24 cellular contexts compared by ENCODE assay signal in genomic region chr2:16006537-16007166, GRCh38.
DNase-seq lines count a peak whose midpoint lies in the region; ATAC-seq, FAIRE-seq and TF ChIP-seq lines count a peak whose summit lies in the region.
"Had no signal": no experiment of that assay in that cellular context is flagged by ENCODE, and none has a peak within 500 bp of the region (broad histone marks: within the 10 kb centered on the region; RNA-seq: fewer than 3 reads in every experiment).

No MANE protein-coding gene starts in this region.

- FAIRE-seq in kidney (lab: Jason Lieb, UNC) = no peak
- FAIRE-seq: H1 had no signal

- H3K4me1 ChIP-seq in naive thymus-derived CD4-positive, alpha-beta T cell (ENCODE audit: control insufficient read depth in 2 of 2, insufficient read depth in 2 of 2, low read length in 2 of 2) = no peaks in the 10 kb centered on the region
- no peaks in the 10 kb centered on the region for H3K4me1 ChIP-seq in kidney (ENCODE audit: control insufficient read depth in 1 of 2, insufficient read depth in 1 of 2, low read depth in 1 of 2, low read length in 2 of 2)
- H3K4me1 ChIP-seq: testis had no signal

- no peaks in the 10 kb centered on the region for H3K27me3 ChIP-seq in naive thymus-derived CD4-positive, alpha-beta T cell (ENCODE audit: control insufficient read depth in 2 of 2, insufficient read depth in 2 of 2, low read length in 2 of 2)
- H3K27me3 ChIP-seq: brain microvascular endothelial cell, testis had no signal

- H3K4me3 ChIP-seq in naive thymus-derived CD4-positive, alpha-beta T cell (ENCODE audit: low read length) = no peak overlapping the region
- H3K4me3 ChIP-seq in kidney (ENCODE audit: low read length in 2 of 2) = no peak overlapping the region
- H3K4me3 ChIP-seq: PC-9, testis had no signal

- H3K4me1 Mint-ChIP-seq in activated naive CD8-positive, alpha-beta T cell treated with anti-CD3 and anti-CD28 coated beads, Interleukin-2, amount 10 ng/mL, durations not matched to agents 7 days and 5 days = no peaks in the 10 kb centered on the region
- H3K4me1 Mint-ChIP-seq in activated naive CD8-positive, alpha-beta T cell treated with anti-CD3 and anti-CD28 coated beads, Interleukin-2, amount 50 U/mL, for 24 hours = peaks cover 3% of the 10 kb centered on the region
- no peaks in the 10 kb centered on the region for H3K4me1 Mint-ChIP-seq in naive thymus-derived CD4-positive, alpha-beta T cell
- peaks cover 5% of the 10 kb centered on the region for H3K4me1 Mint-ChIP-seq in type B pancreatic cell (ENCODE audit: unreplicated experiment)
- H3K4me1 Mint-ChIP-seq: activated naive CD8-positive, alpha-beta T cell treated with anti-CD3 and anti-CD28 coated beads for 36 hours; stimulated activated naive B cell treated with anti-CD40 and anti-IgM and Interleukin-4, amounts not matched to agents 10 μg/mL and 1 μg/mL and 100 μg/mL, for 72 hours had no signal

- TF ChIP-seq CTCF in kidney (IDR thresholded peaks at IDR 0.05; ENCODE audit: borderline replicate concordance, extremely low read depth, insufficient read depth) (no peak), type B pancreatic cell (conservative IDR thresholded peaks at IDR 0.05) (no peak)

- no peaks in the 10 kb centered on the region for H3K36me3 ChIP-seq in naive thymus-derived CD4-positive, alpha-beta T cell (ENCODE audit: control insufficient read depth in 2 of 3, insufficient read depth in 3 of 3, low read length in 3 of 3)
- H3K36me3 ChIP-seq in kidney (ENCODE audit: control insufficient read depth in 1 of 2, insufficient read depth in 2 of 2, low read length in 2 of 2) = no peaks in the 10 kb centered on the region
- H3K36me3 ChIP-seq: brain microvascular endothelial cell had no signal

- no peaks in the 10 kb centered on the region for H3K9me3 Mint-ChIP-seq in activated naive CD8-positive, alpha-beta T cell treated with anti-CD3 and anti-CD28 coated beads, Interleukin-2, amount 10 ng/mL, durations not matched to agents 7 days and 5 days
- H3K9me3 Mint-ChIP-seq in activated naive CD8-positive, alpha-beta T cell treated with anti-CD3 and anti-CD28 coated beads, Interleukin-2, amount 50 U/mL, for 24 hours = no peaks in the 10 kb centered on the region
- peaks cover 0 to 11% (median 0%) of the 10 kb centered on the region in 11 donors for H3K9me3 Mint-ChIP-seq in naive thymus-derived CD4-positive, alpha-beta T cell
- H3K9me3 Mint-ChIP-seq in type B pancreatic cell = no peaks in the 10 kb centered on the region
- H3K9me3 Mint-ChIP-seq: activated CD8-positive, alpha-beta T cell treated with anti-CD3 and anti-CD28 coated beads for 36 hours; activated naive CD8-positive, alpha-beta T cell treated with anti-CD3 and anti-CD28 coated beads for 36 hours had no signal

- no peak overlapping the region for H3K27ac ChIP-seq in naive thymus-derived CD4-positive, alpha-beta T cell (ENCODE audit: low read depth, low read length)
- H3K27ac ChIP-seq in kidney (ENCODE audit: low read depth in 2 of 2, low read length in 2 of 2) = no peak overlapping the region
- H3K27ac ChIP-seq: 22Rv1, brain microvascular endothelial cell, PC-9, testis had no signal

- POLR2A ChIA-PET in activated naive CD8-positive, alpha-beta T cell treated with anti-CD3 and anti-CD28 coated beads, Interleukin-2, amount 10 ng/mL, durations not matched to agents 7 days and 5 days (lab: Charles Lee) = no interaction called here
- POLR2A ChIA-PET in naive thymus-derived CD4-positive, alpha-beta T cell (lab: Charles Lee) = no interaction called here

- H3K27ac Mint-ChIP-seq in activated naive CD8-positive, alpha-beta T cell treated with anti-CD3 and anti-CD28 coated beads, Interleukin-2, amount 10 ng/mL, durations not matched to agents 7 days and 5 days = peak overlapping the region; percentile 37
- H3K27ac Mint-ChIP-seq in activated naive CD8-positive, alpha-beta T cell treated with anti-CD3 and anti-CD28 coated beads, Interleukin-2, amount 50 U/mL, for 24 hours = no peak overlapping the region
- H3K27ac Mint-ChIP-seq in naive thymus-derived CD4-positive, alpha-beta T cell = no peak overlapping the region
- H3K27ac Mint-ChIP-seq in type B pancreatic cell = no peak overlapping the region
- H3K27ac Mint-ChIP-seq: activated CD8-positive, alpha-beta T cell treated with anti-CD3 and anti-CD28 coated beads for 36 hours; activated naive CD8-positive, alpha-beta T cell treated with anti-CD3 and anti-CD28 coated beads for 36 hours; effector memory CD8-positive, alpha-beta T cell; stimulated activated naive B cell treated with anti-CD40 and anti-IgM and Interleukin-4, amounts not matched to agents 10 μg/mL and 1 μg/mL and 100 μg/mL, for 72 hours had no signal

- H3K9ac ChIP-seq in kidney (ENCODE audit: low read length in 2 of 2) = no peak overlapping the region

- H3K9me3 ChIP-seq in naive thymus-derived CD4-positive, alpha-beta T cell (ENCODE audit: control insufficient read depth in 2 of 3, low read length in 3 of 3) = no peaks in the 10 kb centered on the region
- H3K9me3 ChIP-seq in kidney (ENCODE audit: control insufficient read depth in 1 of 2, low read length in 2 of 2) = peaks cover 0 to 4% of the 10 kb centered on the region in 2 donors
- H3K9me3 ChIP-seq: testis had no signal

- no peak for DNase-seq in activated naive CD8-positive, alpha-beta T cell treated with anti-CD3 and anti-CD28 coated beads, Interleukin-2, amount 10 ng/mL, durations not matched to agents 7 days and 5 days
- DNase-seq in activated naive CD8-positive, alpha-beta T cell treated with anti-CD3 and anti-CD28 coated beads, Interleukin-2, amount 50 U/mL, for 24 hours = no peak
- DNase-seq in naive thymus-derived CD4-positive, alpha-beta T cell = no peak
- DNase-seq in kidney = no peak
- no peak for DNase-seq in type B pancreatic cell (ENCODE audit: extremely low spot score, unreplicated experiment)
- DNase-seq: activated CD4-positive, alpha-beta T cell treated with anti-CD3 and anti-CD28 coated beads for 1 hour; activated CD8-positive, alpha-beta T cell treated with anti-CD3 and anti-CD28 coated beads for 36 hours; activated naive CD8-positive, alpha-beta T cell treated with anti-CD3 and anti-CD28 coated beads for 36 hours; brain microvascular endothelial cell; DND-41; effector memory CD8-positive, alpha-beta T cell; KG1; NCI-H1436 treated with DMSO at 0.1 percent for 48 hours; NCI-H510A; SHP77 treated with DMSO at 0.1 percent for 48 hours; stimulated activated CD4-positive, alpha-beta T cell treated with anti-CD3 and anti-CD28 coated beads, Interleukin-2, amount 100 ng/mL, for 24 hours; stimulated activated naive B cell treated with anti-CD40 and anti-IgM and Interleukin-4, amounts not matched to agents 10 μg/mL and 1 μg/mL and 100 μg/mL, for 72 hours; testis had no signal

- no peak for ATAC-seq in activated naive CD8-positive, alpha-beta T cell treated with anti-CD3 and anti-CD28 coated beads, Interleukin-2, amount 10 ng/mL, durations not matched to agents 7 days and 5 days (ENCODE audit: low read depth)
- no peak for ATAC-seq in activated naive CD8-positive, alpha-beta T cell treated with anti-CD3 and anti-CD28 coated beads, Interleukin-2, amount 50 U/mL, for 24 hours
- ATAC-seq in esophagus mucosa = peak; percentile 32
- ATAC-seq in naive thymus-derived CD4-positive, alpha-beta T cell = peak; percentile 1
- ATAC-seq in HG03135 (IDR thresholded peaks at IDR 0.05; ENCODE audit: unreplicated experiment) = no peak
- no peak for ATAC-seq in HG02588 (IDR thresholded peaks at IDR 0.05; ENCODE audit: unreplicated experiment)
- ATAC-seq: activated CD8-positive, alpha-beta T cell treated with anti-CD3 and anti-CD28 coated beads for 36 hours; effector memory CD8-positive, alpha-beta T cell; stimulated activated naive B cell treated with anti-CD40 and anti-IgM and Interleukin-4, amounts not matched to agents 10 μg/mL and 1 μg/mL and 100 μg/mL, for 72 hours had no signal

- CTCF ChIA-PET in naive thymus-derived CD4-positive, alpha-beta T cell (lab: Charles Lee) = interaction anchor here (0.6 kb wide), 1 partner anchor 25 kb away, joined by 3 read pairs; no protein-coding TSS in a partner anchor

- no peak overlapping the region for H3K4me3 Mint-ChIP-seq in activated naive CD8-positive, alpha-beta T cell treated with anti-CD3 and anti-CD28 coated beads, Interleukin-2, amount 10 ng/mL, durations not matched to agents 7 days and 5 days
- H3K4me3 Mint-ChIP-seq in activated naive CD8-positive, alpha-beta T cell treated with anti-CD3 and anti-CD28 coated beads, Interleukin-2, amount 50 U/mL, for 24 hours = no peak overlapping the region
- no peak overlapping the region for H3K4me3 Mint-ChIP-seq in naive thymus-derived CD4-positive, alpha-beta T cell
- H3K4me3 Mint-ChIP-seq in type B pancreatic cell = no peak overlapping the region
- H3K4me3 Mint-ChIP-seq: activated CD8-positive, alpha-beta T cell treated with anti-CD3 and anti-CD28 coated beads for 36 hours; activated naive CD8-positive, alpha-beta T cell treated with anti-CD3 and anti-CD28 coated beads for 36 hours; effector memory CD8-positive, alpha-beta T cell; stimulated activated naive B cell treated with anti-CD40 and anti-IgM and Interleukin-4, amounts not matched to agents 10 μg/mL and 1 μg/mL and 100 μg/mL, for 72 hours had no signal

- intact Hi-C loops in naive thymus-derived CD4-positive, alpha-beta T cell (cut with micrococcal nuclease) = no loop called here
- intact Hi-C loops in kidney (cut with DNase I) = no loop called here

- H3K27me3 Mint-ChIP-seq in activated naive CD8-positive, alpha-beta T cell treated with anti-CD3 and anti-CD28 coated beads, Interleukin-2, amount 10 ng/mL, durations not matched to agents 7 days and 5 days = peaks cover 2% of the 10 kb centered on the region
- peaks cover 8% of the 10 kb centered on the region for H3K27me3 Mint-ChIP-seq in activated naive CD8-positive, alpha-beta T cell treated with anti-CD3 and anti-CD28 coated beads, Interleukin-2, amount 50 U/mL, for 24 hours
- peaks cover 0 to 22% (median 6%) of the 10 kb centered on the region in 5 donors for H3K27me3 Mint-ChIP-seq in naive thymus-derived CD4-positive, alpha-beta T cell
- H3K27me3 Mint-ChIP-seq in type B pancreatic cell = no peaks in the 10 kb centered on the region
- H3K27me3 Mint-ChIP-seq: activated naive CD8-positive, alpha-beta T cell treated with anti-CD3 and anti-CD28 coated beads for 36 hours had no signal

- no peaks in the 10 kb centered on the region for H3K36me3 Mint-ChIP-seq in activated naive CD8-positive, alpha-beta T cell treated with anti-CD3 and anti-CD28 coated beads, Interleukin-2, amount 10 ng/mL, durations not matched to agents 7 days and 5 days
- H3K36me3 Mint-ChIP-seq in activated naive CD8-positive, alpha-beta T cell treated with anti-CD3 and anti-CD28 coated beads, Interleukin-2, amount 50 U/mL, for 24 hours (ENCODE audit: low read depth) = no peaks in the 10 kb centered on the region
- H3K36me3 Mint-ChIP-seq in naive thymus-derived CD4-positive, alpha-beta T cell = no peaks in the 10 kb centered on the region
- H3K36me3 Mint-ChIP-seq in type B pancreatic cell = no peaks in the 10 kb centered on the region
- H3K36me3 Mint-ChIP-seq: activated naive CD8-positive, alpha-beta T cell treated with anti-CD3 and anti-CD28 coated beads for 36 hours; stimulated activated naive B cell treated with anti-CD40 and anti-IgM and Interleukin-4, amounts not matched to agents 10 μg/mL and 1 μg/mL and 100 μg/mL, for 72 hours had no signal

Comparison
In these comparisons a context has a peak if more than half of its experiments do, and no peak if none do; other contexts are left out.
1. ATAC-seq: peak in esophagus mucosa (single experiment) and naive thymus-derived CD4-positive, alpha-beta T cell (single experiment); none in activated naive CD8-positive, alpha-beta T cell treated with anti-CD3 and anti-CD28 coated beads, Interleukin-2, amount 10 ng/mL, durations not matched to agents 7 days and 5 days (single experiment), activated naive CD8-positive, alpha-beta T cell treated with anti-CD3 and anti-CD28 coated beads, Interleukin-2, amount 50 U/mL, for 24 hours (single experiment), HG03135 (single experiment) and HG02588 (single experiment).